ENCODE assay signal across 15 cellular contexts in the genomic region with DNA sequence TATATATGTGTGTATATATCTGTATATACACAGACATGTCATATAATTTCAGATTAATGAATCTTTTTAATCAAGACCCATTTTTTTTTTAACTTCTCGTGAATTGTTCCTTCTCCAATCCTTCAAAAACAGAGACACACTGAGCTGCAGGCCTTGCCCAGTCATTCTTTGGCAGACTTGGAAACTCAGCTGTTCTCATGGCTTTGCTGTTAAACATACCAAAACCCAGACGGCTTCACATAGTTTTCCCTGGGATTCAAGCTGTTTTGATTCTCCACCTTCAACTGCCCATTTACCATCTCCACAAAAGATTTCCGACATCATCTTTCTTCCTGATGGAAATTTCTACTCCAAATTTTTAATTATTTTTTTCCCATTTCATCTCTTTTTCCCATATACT.
A peak's percentile ranks its signal among the peaks of the same experiment; 100 is the strongest.
DNase-seq lines count a peak whose midpoint lies in the region; ATAC-seq, FAIRE-seq and TF ChIP-seq lines count a peak whose summit lies in the region.
"Had no signal": no experiment of that assay in that cellular context is flagged by ENCODE, and none has a peak within 500 bp of the region (broad histone marks: within the 10 kb centered on the region; RNA-seq: fewer than 3 reads in every experiment).

No MANE protein-coding gene starts in this region.

- H3K4ac ChIP-seq in IMR-90 (ENCODE audit: low read depth, low read length): no peak overlapping the region

- no peak overlapping the region for H3K14ac ChIP-seq in IMR-90 (replicated peaks; ENCODE audit: low read depth, low read length)

- H3K56ac ChIP-seq in IMR-90 (ENCODE audit: extremely low read depth, insufficient read depth, low read length): no peak overlapping the region

- no peaks in the 10 kb centered on the region for H3K27me3 Mint-ChIP-seq in astrocyte (ENCODE audit: low read depth, unreplicated experiment)
- H3K27me3 Mint-ChIP-seq: CD8-positive, alpha-beta memory T cell had no signal

- H3K36me3 ChIP-seq in IMR-90 (ENCODE audit: control insufficient read depth, insufficient read depth, low read length): no peaks in the 10 kb centered on the region
- H3K36me3 ChIP-seq in astrocyte (ENCODE audit: insufficient read depth, low read length): no peaks in the 10 kb centered on the region
- H3K36me3 ChIP-seq in body of pancreas (replicated peaks in 1 of 2; ENCODE audit: insufficient read depth in 1 of 2, low read depth in 2 of 2): no peaks in the 10 kb centered on the region
- H3K36me3 ChIP-seq in HAP-1 (replicated peaks): no peaks in the 10 kb centered on the region
- H3K36me3 ChIP-seq: BLaER1 had no signal

- H4K5ac ChIP-seq in IMR-90 (ENCODE audit: low read depth, low read length): no peak overlapping the region

- H3K27me3 ChIP-seq in IMR-90 (ENCODE audit: control insufficient read depth, insufficient read depth, low read length): no peaks in the 10 kb centered on the region
- no peaks in the 10 kb centered on the region for H3K27me3 ChIP-seq in astrocyte (ENCODE audit: insufficient read depth, low read length)
- H3K27me3 ChIP-seq in body of pancreas: no peaks in the 10 kb centered on the region
- no peaks in the 10 kb centered on the region for H3K27me3 ChIP-seq in HAP-1 (ENCODE audit: low read depth)
- H3K27me3 ChIP-seq: BLaER1 had no signal

- peaks cover 4% of the 10 kb centered on the region; the same call in 1 of the 2 replicates for H3K9me1 ChIP-seq in IMR-90 (ENCODE audit: insufficient read depth, low read length)

- TF ChIP-seq CTCF in IMR-90 (conservative IDR thresholded peaks at IDR 0.05; ENCODE audit: low read depth, low read length): no peak
- TF ChIP-seq CTCF in astrocyte (IDR thresholded peaks at IDR 0.05; ENCODE audit: insufficient read depth, low read depth, low read length): no peak
- no peak for TF ChIP-seq CTCF in body of pancreas (IDR thresholded peaks at IDR 0.05)

- peak; percentile 19 for DNase-seq in IMR-90
- peak; percentile 47 for DNase-seq in astrocyte (ENCODE audit: low read depth)
- DNase-seq in fibroblast of peridontal ligament (ENCODE audit: extremely low read depth): peak; percentile 10
- no peak for DNase-seq in body of pancreas
- DNase-seq in ecto neural progenitor cell (ENCODE audit: low spot score): no peak
- DNase-seq in HAP-1 (ENCODE audit: low spot score in 2 of 2): no peak
- DNase-seq: AML-193; Caco-2; CD8-positive, alpha-beta memory T cell; DND-41; GDM1 had no signal

- 70 to 100% methylated on average over 1 to 3 of the region's 3 CpGs for WGBS in IMR-90 (ENCODE audit: extremely low coverage in 2 of 2, insufficient read length in 1 of 2), 2 experiments
- 70 to 82% methylated on average over 3 of the region's 3 CpGs for WGBS in body of pancreas, 2 donors

- H3K4me1 ChIP-seq in IMR-90 (ENCODE audit: control insufficient read depth, insufficient read depth, low read length) (no peaks in the 10 kb centered on the region; the same call in 1 of the 2 replicates), astrocyte (ENCODE audit: insufficient read depth, low read length) (peaks cover 15% of the 10 kb centered on the region), body of pancreas (no peaks in the 10 kb centered on the region), HAP-1 (no peaks in the 10 kb centered on the region)
- H3K4me1 ChIP-seq: A549, Caco-2 had no signal

- no peak overlapping the region for H3K23ac ChIP-seq in IMR-90 (ENCODE audit: low read depth, low read length)

- dilution Hi-C loops in IMR-90 (cut with HindIII; ENCODE audit: low sequenced_read_pairs, unreplicated experiment): no loop called here

- no TSS peak for BruUV-seq in IMR-90 (replicated peaks; lab: Mats Ljungman, UMichigan)

- H3K4me1 Mint-ChIP-seq in astrocyte (ENCODE audit: low read depth, unreplicated experiment): peaks cover 14% of the 10 kb centered on the region
- H3K4me1 Mint-ChIP-seq: CD8-positive, alpha-beta memory T cell had no signal

- CTCF ChIA-PET in IMR-90 (lab: Yijun Ruan, JAX): no interaction called here

- no peak overlapping the region for H3K4me2 ChIP-seq in IMR-90 (ENCODE audit: low read depth, low read length)
- no peak overlapping the region for H3K4me2 ChIP-seq in astrocyte (ENCODE audit: low read length)
- H3K4me2 ChIP-seq: A549, BLaER1 had no signal

- TF ChIP-seq POLR2A in IMR-90 (IDR thresholded peaks at IDR 0.05; ENCODE audit: low read depth, low read length): no peak
- no peak for TF ChIP-seq POLR2A in body of pancreas (IDR thresholded peaks at IDR 0.05)

- H3K18ac ChIP-seq in IMR-90 (ENCODE audit: low read depth, low read length): no peak overlapping the region

- H3K9ac ChIP-seq in IMR-90 (ENCODE audit: low read depth, low read length) (no peak overlapping the region), astrocyte (ENCODE audit: low read length) (no peak overlapping the region)
- H3K9ac ChIP-seq: BLaER1 had no signal

- no peak overlapping the region for H2BK5ac ChIP-seq in IMR-90 (ENCODE audit: low read depth, low read length, poor library complexity, severe bottlenecking)

- H3K27ac Mint-ChIP-seq in astrocyte (ENCODE audit: unreplicated experiment): no peak overlapping the region
- H3K27ac Mint-ChIP-seq: CD8-positive, alpha-beta memory T cell had no signal

- H2AFZ ChIP-seq in IMR-90 (replicated peaks; ENCODE audit: low read length, poor library complexity): no peak overlapping the region
- H2AFZ ChIP-seq in astrocyte (ENCODE audit: low read depth, low read length): no peak overlapping the region

- POLR2A ChIA-PET in IMR-90 (lab: Charles Lee; ENCODE audit: unreplicated experiment): no interaction called here

- no peak overlapping the region for H4K91ac ChIP-seq in IMR-90 (ENCODE audit: insufficient read depth, low read depth, low read length)

- TF ChIP-seq RAD21 in IMR-90 (IDR thresholded peaks at IDR 0.05; ENCODE audit: low read length): no peak

- H2BK20ac ChIP-seq in IMR-90 (ENCODE audit: low read depth, low read length): no peak overlapping the region

- peaks cover 1% of the 10 kb centered on the region for H3K36me3 Mint-ChIP-seq in astrocyte (ENCODE audit: low read depth, unreplicated experiment)
- H3K36me3 Mint-ChIP-seq: CD8-positive, alpha-beta memory T cell had no signal

- H3K9me3 ChIP-seq in IMR-90 (ENCODE audit: control insufficient read depth, insufficient read depth, low read length) (no peaks in the 10 kb centered on the region), astrocyte (ENCODE audit: insufficient read depth, low read depth, low read length) (no peaks in the 10 kb centered on the region), body of pancreas (no peaks in the 10 kb centered on the region), HAP-1 (no peaks in the 10 kb centered on the region)
- H3K9me3 ChIP-seq: A549, BLaER1, Caco-2 had no signal

- H2BK120ac ChIP-seq in IMR-90 (ENCODE audit: low read depth, low read length): no peak overlapping the region

- H3K79me2 ChIP-seq in astrocyte (ENCODE audit: insufficient read depth, low read length): no peaks in the 10 kb centered on the region

- H2BK15ac ChIP-seq in IMR-90 (ENCODE audit: low read depth, low read length): no peak overlapping the region

- no peak overlapping the region for H2AK5ac ChIP-seq in IMR-90 (ENCODE audit: low read depth, low read length)

- no peaks in the 10 kb centered on the region for H3K9me3 Mint-ChIP-seq in astrocyte (ENCODE audit: unreplicated experiment)

- in situ Hi-C loops in IMR-90 (cut with MboI; ENCODE audit: low sequenced_read_pairs): no loop called here
- in situ Hi-C loops in HAP-1 (cut with MboI; ENCODE audit: low sequenced_read_pairs): no loop called here

- H3K79me1 ChIP-seq in IMR-90 (ENCODE audit: low read depth in 1 of 2, low read length in 2 of 2): no peaks in the 10 kb centered on the region

- H3K4me3 Mint-ChIP-seq in astrocyte (ENCODE audit: unreplicated experiment): no peak overlapping the region
- H3K4me3 Mint-ChIP-seq: CD8-positive, alpha-beta memory T cell had no signal

- no peak overlapping the region for H3K4me3 ChIP-seq in IMR-90 (ENCODE audit: insufficient read depth, low read depth, low read length)
- no peak overlapping the region for H3K4me3 ChIP-seq in astrocyte (ENCODE audit: insufficient read depth, low read depth, low read length)
- H3K4me3 ChIP-seq in body of pancreas: no peak overlapping the region
- no peak overlapping the region for H3K4me3 ChIP-seq in HAP-1
- H3K4me3 ChIP-seq: A549, BLaER1 had no signal

- H3K27ac ChIP-seq in IMR-90 (ENCODE audit: insufficient read depth, low read length): no peak overlapping the region
- H3K27ac ChIP-seq in astrocyte (ENCODE audit: low read depth, low read length): no peak overlapping the region
- no peak overlapping the region for H3K27ac ChIP-seq in body of pancreas
- H3K27ac ChIP-seq: A549, BLaER1 had no signal

- no peak for FAIRE-seq in astrocyte (lab: Jason Lieb, UNC)
- FAIRE-seq: A549, H54 had no signal

- no peaks in the 10 kb centered on the region for H4K20me1 ChIP-seq in IMR-90 (ENCODE audit: insufficient read depth, low read length)
- no peaks in the 10 kb centered on the region for H4K20me1 ChIP-seq in astrocyte (ENCODE audit: insufficient read depth, low read length)
- H4K20me1 ChIP-seq: BLaER1 had no signal

- H2AK9ac ChIP-seq in IMR-90 (replicated peaks; ENCODE audit: low read depth, low read length, poor library complexity): no peak overlapping the region

- ATAC-seq in IMR-90 (ENCODE audit: low read depth): no peak
- ATAC-seq in body of pancreas: no peak
- ATAC-seq in HG02571 (IDR thresholded peaks at IDR 0.05; ENCODE audit: unreplicated experiment): no peak
- ATAC-seq: A549 had no signal

- H4K8ac ChIP-seq in IMR-90 (ENCODE audit: low read depth in 2 of 2, low read length in 2 of 2): no peak overlapping the region

- intact Hi-C loops in IMR-90 (cut with micrococcal nuclease) (no loop called here), body of pancreas (cut with DNase I) (no loop called here)

TF ChIP-seq in IMR-90, 13 proteins besides CTCF, POLR2A, EP300 and RAD21:
- TF ChIP-seq BHLHE40 (IDR thresholded peaks at IDR 0.05; ENCODE audit: low read depth, low read length) (no peak), RFX5 (IDR thresholded peaks at IDR 0.05; ENCODE audit: low read depth, low read length) (no peak)

Comparison
In these comparisons a context has a peak if more than half of its experiments do, and no peak if none do; other contexts are left out.
1. DNase-seq: peak in IMR-90 (single experiment), astrocyte (single experiment) and fibroblast of peridontal ligament (single experiment); none in body of pancreas (0 of 4), ecto neural progenitor cell (single experiment) and HAP-1 (0 of 2).